Comparison of ENCODE assay signal across 2 cellular contexts in the genomic region with DNA sequence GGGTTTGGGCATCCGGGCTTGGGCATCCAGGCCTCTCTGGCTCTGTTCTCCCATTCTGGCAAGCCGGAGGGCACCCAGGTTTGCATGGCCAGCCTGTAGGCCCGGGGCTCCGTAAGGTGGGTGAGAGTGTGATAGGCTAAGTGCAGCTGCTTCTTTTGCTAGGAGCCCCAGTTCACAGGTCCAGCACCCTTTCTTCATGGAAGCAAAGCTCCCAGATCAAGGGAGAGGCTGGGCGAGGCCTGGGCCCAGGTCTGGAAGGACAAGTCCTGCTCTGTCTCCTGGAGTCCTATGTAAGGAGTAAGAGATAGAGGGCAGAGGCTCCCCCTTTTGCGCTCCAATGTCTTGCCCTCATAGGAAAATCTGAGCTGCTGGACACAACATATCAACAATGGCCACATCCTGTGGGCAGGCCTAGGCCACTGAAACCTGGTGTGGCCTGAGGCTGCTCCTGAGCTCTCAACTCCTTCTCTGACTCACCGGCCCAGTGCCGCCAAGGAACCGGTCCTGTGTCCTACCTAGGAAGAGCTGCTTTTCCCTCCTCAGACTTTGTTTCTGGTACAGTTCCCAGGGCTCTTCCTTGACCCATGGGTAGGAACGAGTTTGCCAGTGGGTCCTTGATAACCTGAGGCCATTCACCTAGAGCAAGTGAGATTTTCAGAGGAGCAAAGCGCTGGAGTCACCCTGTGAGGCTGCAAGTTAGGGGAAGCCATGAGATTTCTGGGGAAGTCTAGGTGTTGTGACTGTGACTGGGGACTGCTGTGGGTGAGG.
TF ChIP-seq lines count a peak whose summit lies in the region.

No MANE protein-coding gene starts in this region.

TF ChIP-seq in SK-N-SH, 30 proteins besides CTCF, POLR2A, EP300 and RAD21 (continued from another document):
- TF ChIP-seq MXI1 (IDR thresholded peaks at IDR 0.05; ENCODE audit: low read depth, low read length) (no peak), NFIC (IDR thresholded peaks at IDR 0.05; ENCODE audit: borderline replicate concordance) (no peak), YY1 (IDR thresholded peaks at IDR 0.05; ENCODE audit: low read depth) (no peak), SMC3 (IDR thresholded peaks at IDR 0.05; ENCODE audit: low read depth, low read length) (no peak), ZBTB33 (IDR thresholded peaks at IDR 0.05; ENCODE audit: borderline replicate concordance, low read depth) (no peak), POLR2AphosphoS5 (IDR thresholded peaks at IDR 0.05; ENCODE audit: low read depth, low read length) (no peak), CHD2 (IDR thresholded peaks at IDR 0.05; ENCODE audit: low read length, partially characterized antibody) (no peak), RCOR1 (IDR thresholded peaks at IDR 0.05; ENCODE audit: low read length) (no peak), USF1 (IDR thresholded peaks at IDR 0.05; ENCODE audit: borderline replicate concordance, low read depth) (no peak), EZH2phosphoT487 (IDR thresholded peaks at IDR 0.05; ENCODE audit: borderline replicate concordance, low read depth) (no peak), NRF1 (IDR thresholded peaks at IDR 0.05; ENCODE audit: low read depth, low read length) (no peak), TAF1 (IDR thresholded peaks at IDR 0.05; ENCODE audit: borderline replicate concordance, low read depth, low read length) (no peak), ELF1 (IDR thresholded peaks at IDR 0.05) (no peak), FOSL2 (IDR thresholded peaks at IDR 0.05; ENCODE audit: borderline replicate concordance, low read depth) (no peak), GABPA (IDR thresholded peaks at IDR 0.05; ENCODE audit: low read depth) (no peak), TCF12 (IDR thresholded peaks at IDR 0.05) (no peak)
- TF ChIP-seq, protein P1, sequence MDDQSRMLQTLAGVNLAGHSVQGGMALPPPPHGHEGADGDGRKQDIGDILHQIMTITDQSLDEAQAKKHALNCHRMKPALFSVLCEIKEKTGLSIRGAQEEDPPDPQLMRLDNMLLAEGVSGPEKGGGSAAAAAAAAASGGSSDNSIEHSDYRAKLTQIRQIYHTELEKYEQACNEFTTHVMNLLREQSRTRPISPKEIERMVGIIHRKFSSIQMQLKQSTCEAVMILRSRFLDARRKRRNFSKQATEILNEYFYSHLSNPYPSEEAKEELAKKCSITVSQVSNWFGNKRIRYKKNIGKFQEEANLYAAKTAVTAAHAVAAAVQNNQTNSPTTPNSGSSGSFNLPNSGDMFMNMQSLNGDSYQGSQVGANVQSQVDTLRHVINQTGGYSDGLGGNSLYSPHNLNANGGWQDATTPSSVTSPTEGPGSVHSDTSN (IDR thresholded peaks at IDR 0.05) = no peak
- TF ChIP-seq, protein P2, sequence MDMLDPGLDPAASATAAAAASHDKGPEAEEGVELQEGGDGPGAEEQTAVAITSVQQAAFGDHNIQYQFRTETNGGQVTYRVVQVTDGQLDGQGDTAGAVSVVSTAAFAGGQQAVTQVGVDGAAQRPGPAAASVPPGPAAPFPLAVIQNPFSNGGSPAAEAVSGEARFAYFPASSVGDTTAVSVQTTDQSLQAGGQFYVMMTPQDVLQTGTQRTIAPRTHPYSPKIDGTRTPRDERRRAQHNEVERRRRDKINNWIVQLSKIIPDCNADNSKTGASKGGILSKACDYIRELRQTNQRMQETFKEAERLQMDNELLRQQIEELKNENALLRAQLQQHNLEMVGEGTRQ (IDR thresholded peaks at IDR 0.05; ENCODE audit: borderline replicate concordance, low read depth, low read length) = no peak

TF ChIP-seq in SK-N-SH treated with all-trans-retinoic acid at 6 μM for 48 hours, 23 proteins besides CTCF, POLR2A, EP300 and RAD21 (continued from another document):
- TF ChIP-seq TSHZ2 (CRISPR knock-in tag; IDR thresholded peaks at IDR 0.05) (no peak), PPARA (CRISPR knock-in tag; IDR thresholded peaks at IDR 0.05; ENCODE audit: borderline replicate concordance) (no peak), ZNF70 (CRISPR knock-in tag; IDR thresholded peaks at IDR 0.05) (no peak), ZC3H10 (CRISPR knock-in tag; IDR thresholded peaks at IDR 0.05) (no peak), ZNF565 (CRISPR knock-in tag; conservative IDR thresholded peaks at IDR 0.05; ENCODE audit: low read depth) (no peak)
